26 cellular contexts compared by ENCODE assay signal in genomic region chr7:122225874-122226273, GRCh38.
"Had no signal": no experiment of that assay in that cellular context is flagged by ENCODE, and none has a peak within 500 bp of the region (broad histone marks: within the 10 kb centered on the region; RNA-seq: fewer than 3 reads in every experiment).

No MANE protein-coding gene starts in this region.

- H3K27ac Mint-ChIP-seq: immature natural killer cell; memory B cell; natural killer cell; stimulated activated naive CD8-positive, alpha-beta T cell treated with anti-CD3 and anti-CD28 coated beads, Interleukin-15, amount 100 ng/mL, for 72 hours had no signal

- H3K27me3 Mint-ChIP-seq: memory B cell; stimulated activated naive CD8-positive, alpha-beta T cell treated with anti-CD3 and anti-CD28 coated beads, Interleukin-15, amount 100 ng/mL, for 72 hours had no signal

- H3K4me1 Mint-ChIP-seq: immature natural killer cell; memory B cell; natural killer cell; stimulated activated naive CD8-positive, alpha-beta T cell treated with anti-CD3 and anti-CD28 coated beads, Interleukin-15, amount 100 ng/mL, for 72 hours had no signal

- DNase-seq: cerebellar nuclear complex; dorsolateral prefrontal cortex; effector CD4-positive, alpha-beta T cell; hypothalamus; immature natural killer cell; islet precursor cell; kidney glomerular epithelial cell; left colon; left ventricle myocardium superior; lower lobe of right lung; natural killer cell; occipital lobe; ovary; posterior cingulate gyrus; psoas muscle; right cardiac atrium; small intestine; stimulated activated CD4-positive, alpha-beta T cell treated with anti-CD3 and anti-CD28 coated beads, Interleukin-1b, Interleukin-23, amount 100 ng/mL, for 48 hours; stimulated activated CD4-positive, alpha-beta T cell treated with anti-CD3 and anti-CD28 coated beads, Interleukin-4, amount 100 ng/mL, for 1 hour; stimulated activated CD8-positive, alpha-beta memory T cell treated with anti-CD3 and anti-CD28 coated beads, Interleukin-4, amount 100 ng/mL, for 48 hours; stimulated activated naive CD4-positive, alpha-beta T cell; stimulated activated naive CD8-positive, alpha-beta T cell treated with anti-CD3 and anti-CD28 coated beads, Interleukin-15, amount 100 ng/mL, for 72 hours; trophoblast cell had no signal

- H3K27ac ChIP-seq: dorsolateral prefrontal cortex, lower lobe of right lung, ovary, psoas muscle, suprapubic skin had no signal

- H3K4me3 ChIP-seq: dorsolateral prefrontal cortex, lower lobe of right lung, ovary, psoas muscle, suprapubic skin had no signal

- H3K36me3 Mint-ChIP-seq: immature natural killer cell, memory B cell, natural killer cell had no signal

- H3K9me3 ChIP-seq: lower lobe of right lung, ovary, psoas muscle, suprapubic skin had no signal

- H3K4me3 Mint-ChIP-seq: immature natural killer cell; memory B cell; natural killer cell; stimulated activated naive CD8-positive, alpha-beta T cell treated with anti-CD3 and anti-CD28 coated beads, Interleukin-15, amount 100 ng/mL, for 72 hours had no signal

- H3K27me3 ChIP-seq: ovary, suprapubic skin had no signal

- H3K36me3 ChIP-seq: lower lobe of right lung, ovary, suprapubic skin had no signal

- H3K9me3 Mint-ChIP-seq: memory B cell; stimulated activated naive CD8-positive, alpha-beta T cell treated with anti-CD3 and anti-CD28 coated beads, Interleukin-15, amount 100 ng/mL, for 72 hours had no signal

- FAIRE-seq: frontal cortex, small intestine had no signal

- ATAC-seq: left colon; left ventricle myocardium superior; lower lobe of right lung; natural killer cell; psoas muscle; right cardiac atrium; stimulated activated naive CD8-positive, alpha-beta T cell treated with anti-CD3 and anti-CD28 coated beads, Interleukin-15, amount 100 ng/mL, for 72 hours had no signal

- H3K4me1 ChIP-seq: lower lobe of right lung, psoas muscle, suprapubic skin had no signal
